8 cellular contexts compared by ENCODE assay signal in genomic region chr2:174248998-174249592, GRCh38. TPM values are rescaled to one million over a fixed set of nuclear protein-coding genes. Genes with fewer than 3 reads are reported as not detected.
DNase-seq lines count a peak whose midpoint lies in the region; ATAC-seq and TF ChIP-seq lines count a peak whose summit lies in the region.

No MANE protein-coding gene starts in this region.

- H3K27ac ChIP-seq in right atrium auricular region: peak overlapping the region; percentile 84 to 88
- peak overlapping the region; percentile 33 for H3K27ac ChIP-seq in mesendoderm (ENCODE audit: low read depth, low read length)
- peak overlapping the region; percentile 60 for H3K27ac ChIP-seq in vagina

- no CpG with 5 or more reads among the region's 16 CpGs for WGBS in mesendoderm (ENCODE audit: extremely low coverage, insufficient coverage, low lambda C conversion rate)

- H3K4me1 Mint-ChIP-seq in brain: peaks cover 44% of the 10 kb centered on the region

- H3K56ac ChIP-seq in mesendoderm (ENCODE audit: low read length): peak overlapping the region; percentile 100

- peaks cover 6% of the 10 kb centered on the region for H3K36me3 ChIP-seq in right atrium auricular region
- peaks cover 2% of the 10 kb centered on the region for H3K36me3 ChIP-seq in mesendoderm (ENCODE audit: control insufficient read depth, insufficient read depth, low read length)
- no peaks in the 10 kb centered on the region for H3K36me3 ChIP-seq in vagina

- H2BK15ac ChIP-seq in mesendoderm (replicated peaks; ENCODE audit: low read depth): no peak overlapping the region

- no peaks in the 10 kb centered on the region for H3K27me3 Mint-ChIP-seq in brain

- no peak overlapping the region for H2BK5ac ChIP-seq in mesendoderm (ENCODE audit: low read length)

- peak overlapping the region; percentile 85 to 93 (median 90) for H3K4me3 Mint-ChIP-seq in brain

- H3K9ac ChIP-seq in mesendoderm (ENCODE audit: low read length): peak overlapping the region; percentile 94

- peak overlapping the region; percentile 5 for H4K5ac ChIP-seq in mesendoderm (ENCODE audit: low read length)

- peaks cover 20% of the 10 kb centered on the region for H3K79me2 ChIP-seq in mesendoderm (ENCODE audit: control insufficient read depth, insufficient read depth, low read length)

- H3K4me3 ChIP-seq in right atrium auricular region (peak overlapping the region; percentile 77 to 84), mesendoderm (ENCODE audit: low read length) (peak overlapping the region; percentile 49), vagina (peak overlapping the region; percentile 79 to 85)

- H3K23ac ChIP-seq in mesendoderm (ENCODE audit: low read length): peak overlapping the region; percentile 94

- ATAC-seq in left cardiac atrium: no peak

- peak overlapping the region; percentile 58 for H3K4ac ChIP-seq in mesendoderm (ENCODE audit: low read depth, low read length)

- H4K8ac ChIP-seq in mesendoderm (ENCODE audit: low read depth, low read length): peak overlapping the region; percentile 56

- no peak for TF ChIP-seq POLR2A in vagina (IDR thresholded peaks at IDR 0.05)

- no peak for DNase-seq in right atrium auricular region (ENCODE audit: low spot score)
- DNase-seq in left cardiac atrium: no peak
- no peak for DNase-seq in mesendoderm
- no peak for DNase-seq in vagina (ENCODE audit: extremely low spot score in 2 of 2)
- DNase-seq in AG20443 (ENCODE audit: low spot score): no peak
- DNase-seq in posterior vena cava (ENCODE audit: low spot score): no peak
- no peak for DNase-seq in stimulated activated CD4-positive, alpha-beta T cell treated with anti-CD3 and anti-CD28 coated beads, Interleukin-2, amount 100 ng/mL, for 48 hours

- peak overlapping the region; percentile 79 for H3K18ac ChIP-seq in mesendoderm (ENCODE audit: low read length)

- H3K36me3 Mint-ChIP-seq in brain: peaks cover 24% of the 10 kb centered on the region

- peak overlapping the region; percentile 96 for H3K4me2 ChIP-seq in mesendoderm (ENCODE audit: low read length)

- no peak overlapping the region for H2BK120ac ChIP-seq in mesendoderm (ENCODE audit: low read depth, low read length)

- intact Hi-C loops in left cardiac atrium (cut with DNase I) (no loop called here), vagina (cut with DNase I) (no loop called here), posterior vena cava (cut with DNase I) (no loop called here)

- peaks cover 4% of the 10 kb centered on the region for H3K79me1 ChIP-seq in mesendoderm (ENCODE audit: low read length)

- TF ChIP-seq CTCF in right atrium auricular region (IDR thresholded peaks at IDR 0.05) (no peak), brain (conservative IDR thresholded peaks at IDR 0.05) (no peak), vagina (IDR thresholded peaks at IDR 0.05) (no peak)

- H2AK5ac ChIP-seq in mesendoderm (ENCODE audit: low read length): no peak overlapping the region

- peaks cover 0 to 4% (median 0%) of the 10 kb centered on the region in 5 experiments for H3K9me3 Mint-ChIP-seq in brain

- H3K9me3 ChIP-seq in right atrium auricular region (no peaks in the 10 kb centered on the region), vagina (no peaks in the 10 kb centered on the region)

- H3K27me3 ChIP-seq in right atrium auricular region (no peaks in the 10 kb centered on the region), mesendoderm (ENCODE audit: insufficient read depth, low read length, poor library complexity) (no peaks in the 10 kb centered on the region), vagina (no peaks in the 10 kb centered on the region)

- H3K27ac Mint-ChIP-seq in brain: peak overlapping the region; percentile 82 to 95 (median 93)

- H3K4me1 ChIP-seq in right atrium auricular region (peaks cover 0 to 14% of the 10 kb centered on the region in 2 donors), mesendoderm (ENCODE audit: control insufficient read depth, low read depth, low read length) (no peaks in the 10 kb centered on the region), vagina (peaks cover 20% of the 10 kb centered on the region)

RNA-seq across cellular contexts. Expression of gene OLA1, which starts 0.8 kb away (rescaled TPM):
- 10 to 100 TPM; 43.8 to 56.7 TPM for total RNA-seq in right atrium auricular region
- total RNA-seq in left cardiac atrium: 10 to 100 TPM; 63.4 to 82.1 TPM
- 122 TPM for polyA plus RNA-seq in brain (ENCODE audit: insufficient read depth, low read depth, low replicate concordance)
- polyA plus RNA-seq in mesendoderm (2013, experiment 1 of 2): 136 TPM
- 147 TPM for polyA plus RNA-seq in mesendoderm (2013, experiment 2 of 2)
- 36.1 TPM for total RNA-seq in vagina
- total RNA-seq in posterior vena cava: 10 to 100 TPM; 51.8 to 63.9 TPM

Comparison
In these comparisons a context has a peak if more than half of its experiments do, and no peak if none do; other contexts are left out.
1. H3K27ac ChIP-seq: peak in every context shown above with its lines; median percentile 86 in right atrium auricular region; 60 in vagina; 33 in mesendoderm.